ENCODE assay signal across 1 cellular context in genomic region chr1:28577052-28577678, GRCh38.
TF ChIP-seq lines count a peak whose summit lies in the region.

No MANE protein-coding gene starts in this region.

TF ChIP-seq in GM12878, 131 proteins besides CTCF, POLR2A, EP300 and RAD21 (continues in another document):
- TF ChIP-seq EZH2 (IDR thresholded peaks at IDR 0.05; ENCODE audit: borderline replicate concordance, control insufficient read depth, low read depth, low read length), result no peak
- peak; percentile 46; the same call in 1 of the 2 replicates for TF ChIP-seq POLR2AphosphoS2 (IDR thresholded peaks at IDR 0.05; ENCODE audit: low read depth, low read length)
- TF ChIP-seq ZNF207 (IDR thresholded peaks at IDR 0.05; ENCODE audit: borderline replicate concordance), result no peak
- TF ChIP-seq FOXM1 (IDR thresholded peaks at IDR 0.05; ENCODE audit: low read depth, low read length), result 0 out of 2 replicates have a peak, but pooled peaks have one; percentile 5
- TF ChIP-seq PML (IDR thresholded peaks at IDR 0.05; ENCODE audit: low read length), result peak; percentile 45; the same call in 1 of the 2 replicates
- no peak for TF ChIP-seq BMI1 (IDR thresholded peaks at IDR 0.05; ENCODE audit: borderline replicate concordance)
- TF ChIP-seq MLLT1 (IDR thresholded peaks at IDR 0.05), result no peak
- no peak for TF ChIP-seq RB1 (IDR thresholded peaks at IDR 0.05; ENCODE audit: borderline replicate concordance)
- no peak for TF ChIP-seq STAT1 (conservative IDR thresholded peaks at IDR 0.05)
- no peak for TF ChIP-seq ATF3 (IDR thresholded peaks at IDR 0.05; ENCODE audit: borderline replicate concordance, extremely low read depth, low read depth, low read length)
- no peak for TF ChIP-seq WRNIP1 (IDR thresholded peaks at IDR 0.05; ENCODE audit: borderline replicate concordance, low read depth, low read length)
- no peak for TF ChIP-seq ZNF384 (IDR thresholded peaks at IDR 0.05; ENCODE audit: borderline replicate concordance, low read depth, low read length)
- TF ChIP-seq YBX1 (IDR thresholded peaks at IDR 0.05), result no peak
- TF ChIP-seq ZNF687 (IDR thresholded peaks at IDR 0.05), result no peak; the same call in 1 of the 2 replicates
- TF ChIP-seq TARDBP (IDR thresholded peaks at IDR 0.05; ENCODE audit: borderline replicate concordance), result no peak
- no peak for TF ChIP-seq ETV6 (conservative IDR thresholded peaks at IDR 0.05 in 1 of 2, IDR thresholded peaks at IDR 0.05 in 1 of 2; ENCODE audit: borderline replicate concordance in 1 of 2, low read depth in 1 of 2)
- TF ChIP-seq RFX5 (IDR thresholded peaks at IDR 0.05; ENCODE audit: low read depth, low read length), result no peak
- TF ChIP-seq POLR2AphosphoS5 (IDR thresholded peaks at IDR 0.05; ENCODE audit: low read length), result peak; percentile 45; the same call in 1 of the 2 replicates
- TF ChIP-seq RELA (IDR thresholded peaks at IDR 0.05; ENCODE audit: borderline replicate concordance, partially characterized antibody), result no peak
- TF ChIP-seq NFXL1 (IDR thresholded peaks at IDR 0.05; ENCODE audit: borderline replicate concordance), result no peak
- no peak; the same call in 1 of the 2 replicates for TF ChIP-seq NFIC (IDR thresholded peaks at IDR 0.05; ENCODE audit: low read depth, low read length)
- no peak for TF ChIP-seq TCF3 (IDR thresholded peaks at IDR 0.05; ENCODE audit: borderline replicate concordance, insufficient read depth, low read depth, low read length)
- TF ChIP-seq SREBF1 (IDR thresholded peaks at IDR 0.05; ENCODE audit: low read length), result no peak
- no peak for TF ChIP-seq ZBTB4 (CRISPR knock-in tag; IDR thresholded peaks at IDR 0.05)
- TF ChIP-seq SP1 (IDR thresholded peaks at IDR 0.05; ENCODE audit: low read depth, low read length), result no peak
- TF ChIP-seq KDM1A (IDR thresholded peaks at IDR 0.05; ENCODE audit: borderline replicate concordance), result no peak
- no peak for TF ChIP-seq ZZZ3 (IDR thresholded peaks at IDR 0.05; ENCODE audit: control insufficient read depth, insufficient read length, low read depth)
- no peak for TF ChIP-seq E2F8 (IDR thresholded peaks at IDR 0.05; ENCODE audit: low read depth, partially characterized antibody)
- no peak for TF ChIP-seq STAT3 (IDR thresholded peaks at IDR 0.05; ENCODE audit: low read depth, low read length)
- TF ChIP-seq RCOR1 (conservative IDR thresholded peaks at IDR 0.05; ENCODE audit: low read depth, low read length), result no peak
- 0 out of 4 replicates have a peak, but pooled peaks have one; percentile 16 to 26 for TF ChIP-seq IKZF2 (IDR thresholded peaks at IDR 0.05)
- no peak for TF ChIP-seq ZBTB40 (IDR thresholded peaks at IDR 0.05; ENCODE audit: borderline replicate concordance)
- no peak for TF ChIP-seq SMAD1 (IDR thresholded peaks at IDR 0.05; ENCODE audit: low read depth, partially characterized antibody)
- no peak for TF ChIP-seq ZNF24 (IDR thresholded peaks at IDR 0.05)
- no peak for TF ChIP-seq SIX5 (IDR thresholded peaks at IDR 0.05; ENCODE audit: low read depth, low read length, severe bottlenecking)
- TF ChIP-seq CHD2 (IDR thresholded peaks at IDR 0.05; ENCODE audit: borderline replicate concordance, low read depth, low read length), result no peak
- no peak for TF ChIP-seq HSF1 (IDR thresholded peaks at IDR 0.05; ENCODE audit: low read depth, low read length)
- TF ChIP-seq MTA3 (IDR thresholded peaks at IDR 0.05; ENCODE audit: borderline replicate concordance, low read length), result peak; percentile 56
- no peak for TF ChIP-seq GATAD2B (conservative IDR thresholded peaks at IDR 0.05; ENCODE audit: low read depth)
- TF ChIP-seq SUZ12 (IDR thresholded peaks at IDR 0.05; ENCODE audit: unreplicated experiment), result no peak
- no peak for TF ChIP-seq CBX5 (IDR thresholded peaks at IDR 0.05; ENCODE audit: low read depth)
- TF ChIP-seq ATF2 (IDR thresholded peaks at IDR 0.05; ENCODE audit: low read length), result peak; percentile 16; the same call in 1 of the 2 replicates
- TF ChIP-seq IKZF1 (conservative IDR thresholded peaks at IDR 0.05), result 0 out of 2 replicates have a peak, but pooled peaks have one; percentile 18
- peak; percentile 41; the same call in 1 of the 2 replicates for TF ChIP-seq SPI1 (IDR thresholded peaks at IDR 0.05; ENCODE audit: borderline replicate concordance, insufficient read depth, low read depth, low read length)
- TF ChIP-seq MEF2A (IDR thresholded peaks at IDR 0.05; ENCODE audit: insufficient read depth, low read depth, low read length), result no peak
- TF ChIP-seq ZBED1 (IDR thresholded peaks at IDR 0.05; ENCODE audit: borderline replicate concordance), result peak; percentile 49
- TF ChIP-seq CHD4 (IDR thresholded peaks at IDR 0.05), result no peak
